Comparison of ENCODE assay signal across 1 cellular context in genomic region chr1:167524651-167525050, GRCh38.
TF ChIP-seq lines count a peak whose summit lies in the region.

No MANE protein-coding gene starts in this region.

TF ChIP-seq in K562, 482 proteins besides CTCF, POLR2A, EP300 and RAD21 (continued from another document):
- TF ChIP-seq RERE (CRISPR knock-in tag; IDR thresholded peaks at IDR 0.05; ENCODE audit: borderline replicate concordance) (no peak), HMBOX1 (IDR thresholded peaks at IDR 0.05) (no peak), HSF4 (CRISPR knock-in tag; IDR thresholded peaks at IDR 0.05; ENCODE audit: borderline replicate concordance) (no peak), HLTF (IDR thresholded peaks at IDR 0.05) (no peak), PCBP1 (IDR thresholded peaks at IDR 0.05; ENCODE audit: low read depth, low read length, poor library complexity, severe bottlenecking) (no peak), ZNF584 (CRISPR knock-in tag; IDR thresholded peaks at IDR 0.05; ENCODE audit: low read depth) (peak; percentile 77), ATF7 (IDR thresholded peaks at IDR 0.05) (peak; percentile 90), NCOR1 (IDR thresholded peaks at IDR 0.05) (peak; percentile 9; the same call in 1 of the 2 replicates), TRIM24 (IDR thresholded peaks at IDR 0.05) (peak; percentile 19 to 68; a peak in 2 of 4 replicates), EGR1 (conservative IDR thresholded peaks at IDR 0.05) (no peak), BMI1 (IDR thresholded peaks at IDR 0.05; ENCODE audit: low read length) (no peak)
TF ChIP-seq in K562: peak in this region for 63.
